Comparison of ENCODE assay signal across 17 cellular contexts in the genomic region with DNA sequence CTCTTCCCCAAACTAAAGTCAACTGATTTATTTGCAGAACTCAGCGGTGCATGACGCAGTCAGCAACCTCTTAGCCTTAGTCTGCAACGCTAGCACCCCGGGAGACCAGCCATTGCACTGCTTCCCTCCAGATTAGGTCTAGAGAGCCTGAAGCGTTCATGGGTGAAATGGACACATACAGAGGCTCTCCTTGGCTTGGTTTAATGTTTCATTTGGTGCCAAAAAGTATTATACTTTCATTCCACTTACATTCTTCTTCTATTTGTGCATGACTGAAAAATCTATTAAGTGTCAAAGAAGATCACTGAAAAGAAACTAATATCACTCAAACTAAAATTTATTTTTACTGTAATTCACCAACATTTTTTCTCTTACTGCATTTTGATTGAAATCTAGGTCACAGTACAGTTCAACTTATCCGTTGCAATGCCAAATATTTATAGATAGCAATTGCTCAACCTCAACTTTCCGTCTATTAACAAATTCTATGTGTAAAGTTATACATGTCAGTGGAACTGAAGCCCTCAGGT.
DNase-seq lines count a peak whose midpoint lies in the region; ATAC-seq, FAIRE-seq and TF ChIP-seq lines count a peak whose summit lies in the region.
"Had no signal": no experiment of that assay in that cellular context is flagged by ENCODE, and none has a peak within 500 bp of the region (broad histone marks: within the 10 kb centered on the region; RNA-seq: fewer than 3 reads in every experiment).

No MANE protein-coding gene starts in this region.

- no peak for ATAC-seq in HG02610 (IDR thresholded peaks at IDR 0.05; ENCODE audit: unreplicated experiment)
- ATAC-seq: activated T-helper 17 cell treated with anti-CD3 and anti-CD28 coated beads, Interleukin-2, amount 50 U/mL, for 72 hours; stimulated activated effector memory CD8-positive, alpha-beta T cell treated with anti-CD3 and anti-CD28 coated beads, Interleukin-12 subunit alpha, Interleukin-12 subunit beta, amount 100 ng/mL, for 72 hours had no signal

- DNase-seq in ACHN (peak; percentile 77), M059J (ENCODE audit: low read depth) (peak; percentile 21), NCI-H774 (lab: John Stamatoyannopoulos, UW) (peak; percentile 2), iPS-NIHi11 (ENCODE audit: low spot score) (peak; percentile 31), GM12892 (ENCODE audit: insufficient read length) (no peak), medulla oblongata (ENCODE audit: extremely low spot score) (no peak), amniotic stem cell (lab: John Stamatoyannopoulos, UW) (no peak)
- DNase-seq: activated CD4-positive, alpha-beta T cell treated with anti-CD3 and anti-CD28 coated beads, Interleukin-2, amount 50 U/mL, for 1 hour; effector memory CD4-positive, alpha-beta T cell; foreskin melanocyte; NCI-H446 had no signal

- no peak for FAIRE-seq in GM12892 (lab: Jason Lieb, UNC)
- FAIRE-seq: astrocyte, GM19239, keratinocyte had no signal

- in situ Hi-C loops in ACHN (cut with HindIII; ENCODE audit: low pct_ligation_motif_present, low pct_unique_long_range_greater_than_20kb, low sequenced_read_pairs) = no loop called here

- no peak for TF ChIP-seq POLR2A in GM12892 (IDR thresholded peaks at IDR 0.05; ENCODE audit: low read depth, low read length)

Comparison
In these comparisons a context has a peak if more than half of its experiments do, and no peak if none do; other contexts are left out.
1. DNase-seq: peak in ACHN (single experiment), M059J (single experiment), NCI-H774 (single experiment) and iPS-NIHi11 (single experiment); none in GM12892 (single experiment), medulla oblongata (single experiment) and amniotic stem cell (single experiment).